Comparison of ENCODE assay signal across 8 cellular contexts in genomic region chr6:39724787-39725631, GRCh38.
DNase-seq lines count a peak whose midpoint lies in the region; ATAC-seq lines count a peak whose summit lies in the region.

KIF6 (minus strand) TSS chr6:39725408; CDS start chr6:39725310, 98 bp downstream.

- H3K27me3 ChIP-seq in subcutaneous abdominal adipose tissue (ENCODE audit: control insufficient read depth in 5 of 5, insufficient read depth in 4 of 5, low read length in 5 of 5), result no peaks in the 10 kb centered on the region

- H3K4me3 ChIP-seq in subcutaneous abdominal adipose tissue (ENCODE audit: low read depth in 1 of 5, low read length in 5 of 5), result peak within 1 kb of the TSS; percentile 77 to 95 (median 90)

- peaks cover 0 to 13% (median 6%) of the 10 kb centered on the region in 5 donors for H3K4me1 ChIP-seq in subcutaneous abdominal adipose tissue (ENCODE audit: control insufficient read depth in 5 of 5, insufficient read depth in 5 of 5, low read length in 5 of 5)

- no peaks in the 10 kb centered on the region for H3K36me3 ChIP-seq in subcutaneous abdominal adipose tissue (ENCODE audit: control insufficient read depth in 5 of 5, insufficient read depth in 5 of 5, low read length in 5 of 5)

- peak; percentile 99 for ATAC-seq in GM21619 (IDR thresholded peaks at IDR 0.05; ENCODE audit: unreplicated experiment)

- peak within 1 kb of the TSS; percentile 8 for H3K27ac ChIP-seq in subcutaneous abdominal adipose tissue (ENCODE audit: low read depth, low read length)

- peak; percentile 85 for DNase-seq in DMS 273 treated with DMSO at 0.1 percent for 48 hours (lab: John Stamatoyannopoulos, UW)
- peak; percentile 49 for DNase-seq in KBM-7
- peak; percentile 92 to 94 for DNase-seq in SHP77 (lab: John Stamatoyannopoulos, UW)
- peak; percentile 95 for DNase-seq in globus pallidus (ENCODE audit: low spot score)
- DNase-seq in non-pigmented ciliary epithelial cell (ENCODE audit: low read depth), result peak; percentile 45

- peak within 1 kb of the TSS in 4 of 5 donors; percentile 34 to 75 (median 62) for H3K9ac ChIP-seq in subcutaneous abdominal adipose tissue (ENCODE audit: low read length in 5 of 5)

- peaks cover 12% of the 10 kb centered on the region for H3K4me1 Mint-ChIP-seq in activated naive CD4-positive, alpha-beta T cell treated with anti-CD3 and anti-CD28 coated beads, Interleukin-2, amount 50 U/mL, for 24 hours

- no peaks in the 10 kb centered on the region for H3K9me3 ChIP-seq in subcutaneous abdominal adipose tissue (ENCODE audit: control insufficient read depth in 5 of 5, low read length in 5 of 5)

- H3K4me3 Mint-ChIP-seq in activated naive CD4-positive, alpha-beta T cell treated with anti-CD3 and anti-CD28 coated beads, Interleukin-2, amount 50 U/mL, for 24 hours, result peak within 1 kb of the TSS; percentile 98

- no peak within 1 kb of the TSS for H3K27ac Mint-ChIP-seq in activated naive CD4-positive, alpha-beta T cell treated with anti-CD3 and anti-CD28 coated beads, Interleukin-2, amount 50 U/mL, for 24 hours

- H3K27me3 Mint-ChIP-seq in activated naive CD4-positive, alpha-beta T cell treated with anti-CD3 and anti-CD28 coated beads, Interleukin-2, amount 50 U/mL, for 24 hours, result no peaks in the 10 kb centered on the region

- in situ Hi-C loops in KBM-7 (cut with MboI; ENCODE audit: low pct_unique_long_range_greater_than_20kb, low sequenced_read_pairs), result no loop called here

- no peaks in the 10 kb centered on the region for H3K36me3 Mint-ChIP-seq in activated naive CD4-positive, alpha-beta T cell treated with anti-CD3 and anti-CD28 coated beads, Interleukin-2, amount 50 U/mL, for 24 hours

- no peaks in the 10 kb centered on the region for H3K9me3 Mint-ChIP-seq in activated naive CD4-positive, alpha-beta T cell treated with anti-CD3 and anti-CD28 coated beads, Interleukin-2, amount 50 U/mL, for 24 hours

Comparison
In these comparisons a context has a peak if more than half of its experiments do, and no peak if none do; other contexts are left out.
1. Peak in every context shown above with its lines: DNase-seq, ATAC-seq, H3K4me3 ChIP-seq and H3K27ac ChIP-seq.
2. DNase-seq: peak in every context shown above with its lines; median percentile 95 in globus pallidus; 93 in SHP77; 85 in DMS 273 treated with DMSO at 0.1 percent for 48 hours; 49 in KBM-7; 45 in non-pigmented ciliary epithelial cell.